Comparison of ENCODE assay signal across 21 cellular contexts in genomic region chr6:72032056-72032455, GRCh38.
DNase-seq lines count a peak whose midpoint lies in the region; ATAC-seq, FAIRE-seq and TF ChIP-seq lines count a peak whose summit lies in the region.
"Had no signal": no experiment of that assay in that cellular context is flagged by ENCODE, and none has a peak within 500 bp of the region (broad histone marks: within the 10 kb centered on the region; RNA-seq: fewer than 3 reads in every experiment).

No MANE protein-coding gene starts in this region.

- H3K9me3 ChIP-seq in astrocyte (ENCODE audit: insufficient read depth, low read depth, low read length) (no peaks in the 10 kb centered on the region), left lung (no peaks in the 10 kb centered on the region)
- H3K9me3 ChIP-seq: pancreas had no signal

- TF ChIP-seq CTCF in astrocyte (IDR thresholded peaks at IDR 0.05; ENCODE audit: insufficient read depth, low read depth, low read length) (no peak), left lung (IDR thresholded peaks at IDR 0.05) (no peak)

- H3K36me3 Mint-ChIP-seq in astrocyte (ENCODE audit: low read depth, unreplicated experiment): no peaks in the 10 kb centered on the region
- H3K36me3 Mint-ChIP-seq: naive B cell had no signal

- H3K4me2 ChIP-seq in astrocyte (ENCODE audit: low read length): peak overlapping the region; percentile 62

- H3K4me1 Mint-ChIP-seq in astrocyte (ENCODE audit: low read depth, unreplicated experiment): peaks cover 26% of the 10 kb centered on the region
- H3K4me1 Mint-ChIP-seq: activated T-helper 17 cell treated with anti-CD3 and anti-CD28 coated beads, Interleukin-2, amount 50 U/mL, for 72 hours; central memory CD8-positive, alpha-beta T cell; naive B cell; T-helper 17 cell had no signal

- FAIRE-seq in astrocyte (lab: Jason Lieb, UNC): no peak
- FAIRE-seq: pancreas had no signal

- H3K27ac Mint-ChIP-seq in astrocyte (ENCODE audit: unreplicated experiment): peak overlapping the region; percentile 75
- H3K27ac Mint-ChIP-seq: activated T-helper 17 cell treated with anti-CD3 and anti-CD28 coated beads, Interleukin-2, amount 50 U/mL, for 72 hours; effector memory CD8-positive, alpha-beta T cell; naive B cell; T-helper 17 cell had no signal

- peak overlapping the region; percentile 49 for H2AFZ ChIP-seq in astrocyte (ENCODE audit: low read depth, low read length)

- peak; percentile 30 for DNase-seq in AG20443 (ENCODE audit: low spot score)
- peak; percentile 6 for DNase-seq in HPDE6-E6E7 (ENCODE audit: extremely low spot score)
- peak; percentile 57 for DNase-seq in astrocyte (ENCODE audit: low read depth)
- no peak for DNase-seq in left lung
- DNase-seq in NCI-H69 (lab: John Stamatoyannopoulos, UW): no peak
- no peak for DNase-seq in activated CD4-positive, alpha-beta T cell treated with anti-CD3 and anti-CD28 coated beads for 4 hours
- DNase-seq: activated CD4-positive, CD25-positive, alpha-beta regulatory T cell; COR-L47; effector memory CD8-positive, alpha-beta T cell; H9; left ventricle myocardium superior; naive B cell; pancreas; Right ventricle myocardium superior; stimulated activated CD4-positive, alpha-beta T cell treated with anti-CD3 and anti-CD28 coated beads, Interleukin-4, amount 100 ng/mL, for 24 hours; T-helper 17 cell had no signal

- H3K27ac ChIP-seq in astrocyte (ENCODE audit: low read depth, low read length) (no peak overlapping the region), left lung (no peak overlapping the region)
- H3K27ac ChIP-seq: pancreas, skin epidermis had no signal

- no peak overlapping the region for H3K4me3 Mint-ChIP-seq in astrocyte (ENCODE audit: unreplicated experiment)
- H3K4me3 Mint-ChIP-seq: activated T-helper 17 cell treated with anti-CD3 and anti-CD28 coated beads, Interleukin-2, amount 50 U/mL, for 72 hours; central memory CD8-positive, alpha-beta T cell; effector memory CD8-positive, alpha-beta T cell; H9; naive B cell; T-helper 17 cell had no signal

- no peaks in the 10 kb centered on the region for H3K36me3 ChIP-seq in astrocyte (ENCODE audit: insufficient read depth, low read length)
- no peaks in the 10 kb centered on the region for H3K36me3 ChIP-seq in left lung
- H3K36me3 ChIP-seq: pancreas had no signal

- no peaks in the 10 kb centered on the region for H3K79me2 ChIP-seq in astrocyte (ENCODE audit: insufficient read depth, low read length)

- ATAC-seq in left lung (peak; percentile 63), GM19324 (IDR thresholded peaks at IDR 0.05; ENCODE audit: low FRiP score, unreplicated experiment) (no peak), HG02571 (IDR thresholded peaks at IDR 0.05; ENCODE audit: unreplicated experiment) (no peak)
- ATAC-seq: activated T-helper 17 cell treated with anti-CD3 and anti-CD28 coated beads, Interleukin-2, amount 50 U/mL, for 72 hours; effector memory CD8-positive, alpha-beta T cell; left ventricle myocardium superior; pancreas; T-helper 17 cell had no signal

- H3K27me3 ChIP-seq in astrocyte (ENCODE audit: insufficient read depth, low read length) (no peaks in the 10 kb centered on the region), left lung (no peaks in the 10 kb centered on the region)

- H3K9ac ChIP-seq in astrocyte (ENCODE audit: low read length): no peak overlapping the region

- H3K9me3 Mint-ChIP-seq in astrocyte (ENCODE audit: unreplicated experiment): no peaks in the 10 kb centered on the region
- H3K9me3 Mint-ChIP-seq: activated T-helper 17 cell treated with anti-CD3 and anti-CD28 coated beads, Interleukin-2, amount 50 U/mL, for 72 hours; central memory CD8-positive, alpha-beta T cell; effector memory CD8-positive, alpha-beta T cell; H9; naive B cell had no signal

- H3K4me3 ChIP-seq in astrocyte (ENCODE audit: insufficient read depth, low read depth, low read length) (no peak overlapping the region), left lung (no peak overlapping the region)
- H3K4me3 ChIP-seq: pancreas, skin epidermis had no signal

- H3K4me1 ChIP-seq in astrocyte (ENCODE audit: insufficient read depth, low read length) (peaks cover 9% of the 10 kb centered on the region), left lung (no peaks in the 10 kb centered on the region)
- H3K4me1 ChIP-seq: pancreas had no signal

- H3K27me3 Mint-ChIP-seq in astrocyte (ENCODE audit: low read depth, unreplicated experiment): no peaks in the 10 kb centered on the region
- H3K27me3 Mint-ChIP-seq: activated T-helper 17 cell treated with anti-CD3 and anti-CD28 coated beads, Interleukin-2, amount 50 U/mL, for 72 hours; central memory CD8-positive, alpha-beta T cell; effector memory CD8-positive, alpha-beta T cell; T-helper 17 cell had no signal

- H4K20me1 ChIP-seq in astrocyte (ENCODE audit: insufficient read depth, low read length): no peaks in the 10 kb centered on the region

- intact Hi-C loops in left lung (cut with DNase I): no loop called here

Comparison
In these comparisons a context has a peak if more than half of its experiments do, and no peak if none do; other contexts are left out.
1. DNase-seq: peak in AG20443 (single experiment), HPDE6-E6E7 (single experiment) and astrocyte (single experiment); none in left lung (0 of 2), NCI-H69 (single experiment) and activated CD4-positive, alpha-beta T cell treated with anti-CD3 and anti-CD28 coated beads for 4 hours (0 of 2).